In genomic region chrX:65997978-65998717, GRCh38 we compare ENCODE assay signal across 1 cellular context.
A peak's percentile ranks its signal among the peaks of the same experiment; 100 is the strongest.
TF ChIP-seq lines count a peak whose summit lies in the region.

No MANE protein-coding gene starts in this region.

TF ChIP-seq in K562, 482 proteins besides CTCF, POLR2A, EP300 and RAD21 (continued from another document and continues in another):
- TF ChIP-seq CHD7 (IDR thresholded peaks at IDR 0.05; ENCODE audit: low read depth, low read length) (no peak), HINFP (tag; conservative IDR thresholded peaks at IDR 0.05; ENCODE audit: low read depth) (0 out of 2 replicates have a peak, but pooled peaks have one; percentile 41), E2F8 (IDR thresholded peaks at IDR 0.05; ENCODE audit: low read depth, partially characterized antibody) (no peak), MTA2 (IDR thresholded peaks at IDR 0.05; ENCODE audit: low read depth) (peak; percentile 67; the same call in 1 of the 2 replicates), MAFG (tag; conservative IDR thresholded peaks at IDR 0.05) (peak; percentile 91), TEAD1 (CRISPR knock-in tag; IDR thresholded peaks at IDR 0.05) (peak in 1 of 2 experiments; percentile 51; a peak in 1 of 4 replicates), TCF7 (IDR thresholded peaks at IDR 0.05; ENCODE audit: borderline replicate concordance) (0 out of 2 replicates have a peak, but pooled peaks have one; percentile 19), HMG20B (CRISPR knock-in tag; IDR thresholded peaks at IDR 0.05) (no peak), COPS2 (conservative IDR thresholded peaks at IDR 0.05) (no peak), PTTG1 (tag; IDR thresholded peaks at IDR 0.05; ENCODE audit: low read depth) (0 out of 2 replicates have a peak, but pooled peaks have one; percentile 23), BMI1 (IDR thresholded peaks at IDR 0.05; ENCODE audit: low read length) (no peak), RBM17 (IDR thresholded peaks at IDR 0.05; ENCODE audit: borderline replicate concordance, low read depth, low read length) (no peak), ZNF263 (CRISPR knock-in tag; IDR thresholded peaks at IDR 0.05; ENCODE audit: borderline replicate concordance) (no peak), HBP1 (CRISPR knock-in tag; IDR thresholded peaks at IDR 0.05) (0 out of 2 replicates have a peak, but pooled peaks have one; percentile 42), TOE1 (IDR thresholded peaks at IDR 0.05; ENCODE audit: borderline replicate concordance) (peak; percentile 39; the same call in 1 of the 2 replicates), TOE1 (CRISPR knock-in tag; IDR thresholded peaks at IDR 0.05; ENCODE audit: borderline replicate concordance, low read depth) (no peak), SMARCC2 (IDR thresholded peaks at IDR 0.05; ENCODE audit: low read depth) (0 out of 2 replicates have a peak, but pooled peaks have one; percentile 60), TEAD4 (IDR thresholded peaks at IDR 0.05; ENCODE audit: low read length) (peak; percentile 89), TEAD4 (CRISPR knock-in tag; IDR thresholded peaks at IDR 0.05; ENCODE audit: borderline replicate concordance) (no peak), ARNT (IDR thresholded peaks at IDR 0.05) (peak; percentile 66 to 76; a peak in 2 of 4 replicates), BRF2 (IDR thresholded peaks at IDR 0.05; ENCODE audit: borderline replicate concordance, insufficient read depth, insufficient read length) (no peak), DACH1 (IDR thresholded peaks at IDR 0.05; ENCODE audit: partially characterized antibody) (peak; percentile 15), SMARCA5 (IDR thresholded peaks at IDR 0.05) (no peak), TBL1XR1 (IDR thresholded peaks at IDR 0.05; ENCODE audit: low read length in 2 of 2) (peak; percentile 83 to 96; a peak in 3 of 4 replicates), ZNF395 (CRISPR knock-in tag; IDR thresholded peaks at IDR 0.05) (peak; percentile 63; the same call in 1 of the 2 replicates), POLR2H (tag; IDR thresholded peaks at IDR 0.05; ENCODE audit: low read depth) (peak; percentile 73), HES1 (IDR thresholded peaks at IDR 0.05; ENCODE audit: low read depth) (peak; percentile 48; the same call in 1 of the 2 replicates), ZNF143 (CRISPR knock-in tag; IDR thresholded peaks at IDR 0.05) (no peak), YBX1 (IDR thresholded peaks at IDR 0.05) (no peak), GTF2B (IDR thresholded peaks at IDR 0.05; ENCODE audit: extremely low read depth, insufficient read length) (peak; percentile 52), RBM25 (IDR thresholded peaks at IDR 0.05; ENCODE audit: low read depth, low read length, severe bottlenecking) (no peak), ZNF766 (CRISPR knock-in tag; conservative IDR thresholded peaks at IDR 0.05) (peak; percentile 57; the same call in 1 of the 2 replicates), IRF2 (CRISPR knock-in tag; IDR thresholded peaks at IDR 0.05) (no peak), HCFC1 (IDR thresholded peaks at IDR 0.05; ENCODE audit: low read depth, low read length) (peak; percentile 15; the same call in 1 of the 2 replicates)
